Comparison of ENCODE assay signal across 1 cellular context in the genomic region with DNA sequence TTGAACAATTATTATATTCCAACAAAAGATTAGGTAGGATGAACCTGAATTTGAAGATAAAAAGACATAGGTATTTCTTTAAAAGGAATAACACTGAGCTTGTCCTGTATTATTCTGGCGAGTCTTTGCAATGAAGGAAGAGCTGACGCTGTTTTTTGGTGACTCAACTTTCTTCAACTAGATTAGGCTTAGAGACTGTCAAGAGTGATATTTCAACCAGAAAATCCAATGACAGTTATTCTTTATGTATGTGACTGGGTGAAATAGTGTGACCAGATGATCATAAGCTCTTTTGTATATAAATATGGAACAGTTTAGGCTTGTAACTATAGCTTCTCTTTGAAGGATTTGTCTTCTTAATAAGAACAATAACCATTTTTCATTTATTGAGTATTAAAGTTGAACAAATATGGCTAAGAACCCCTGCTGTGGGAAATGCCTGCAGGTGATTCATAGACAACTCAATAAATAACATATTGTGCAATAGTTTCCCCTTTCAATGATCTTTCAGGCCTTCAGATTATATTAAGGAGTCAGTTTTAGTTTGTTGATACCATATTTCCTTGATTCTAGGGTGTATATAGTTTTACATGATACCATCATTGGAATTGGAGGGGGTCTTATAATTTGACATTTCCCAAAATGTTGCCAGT.
TF ChIP-seq lines count a peak whose summit lies in the region.

No MANE protein-coding gene starts in this region.

TF ChIP-seq in H1, 55 proteins besides CTCF, POLR2A, EP300 and RAD21:
- peak; percentile 9; the same call in 1 of the 2 replicates for TF ChIP-seq CEBPB (IDR thresholded peaks at IDR 0.05; ENCODE audit: low read depth, low read length)
- no peak for TF ChIP-seq CHD2 (IDR thresholded peaks at IDR 0.05; ENCODE audit: low read length)
